8 cellular contexts compared by ENCODE assay signal in genomic region chr14:101962503-101962874, GRCh38. TPM values are rescaled to one million over a fixed set of nuclear protein-coding genes. Genes with fewer than 3 reads are reported as not detected.
A peak's percentile ranks its signal among the peaks of the same experiment; 100 is the strongest.
DNase-seq lines count a peak whose midpoint lies in the region; ATAC-seq lines count a peak whose summit lies in the region.

No MANE protein-coding gene starts in this region.

- H3K36me3 ChIP-seq in subcutaneous abdominal adipose tissue (ENCODE audit: control insufficient read depth in 5 of 5, insufficient read depth in 5 of 5, low read length in 5 of 5) = no peaks in the 10 kb centered on the region

- H3K27ac ChIP-seq in subcutaneous abdominal adipose tissue (ENCODE audit: low read depth, low read length) = peak overlapping the region; percentile 7

- H3K9me3 ChIP-seq in subcutaneous abdominal adipose tissue (ENCODE audit: control insufficient read depth in 5 of 5, low read length in 5 of 5) = no peaks in the 10 kb centered on the region

- H3K4me3 ChIP-seq in subcutaneous abdominal adipose tissue (ENCODE audit: low read depth in 1 of 5, low read length in 5 of 5) = no peak overlapping the region

- no peaks in the 10 kb centered on the region for H3K27me3 ChIP-seq in subcutaneous abdominal adipose tissue (ENCODE audit: control insufficient read depth in 5 of 5, insufficient read depth in 4 of 5, low read length in 5 of 5)

- DNase-seq in M059J (ENCODE audit: low read depth) (peak; percentile 87), SHP77 treated with DMSO at 0.1 percent for 48 hours (lab: John Stamatoyannopoulos, UW) (peak; percentile 82), left cardiac atrium (peak; percentile 70)

- peak overlapping the region in 1 of 5 donors; percentile 16 for H3K9ac ChIP-seq in subcutaneous abdominal adipose tissue (ENCODE audit: low read length in 5 of 5)

- intact Hi-C loops in left cardiac atrium (cut with DNase I) = loop anchor here (5.0 to 10.0 kb wide), 3 partner anchors 135 to 255 kb away; partner anchors contain the start of gene PPP2R5C (in 2 of the 2)

- ATAC-seq in left cardiac atrium = no peak
- no peak for ATAC-seq in HG03039 (IDR thresholded peaks at IDR 0.05; ENCODE audit: unreplicated experiment)
- no peak for ATAC-seq in GM19467 (IDR thresholded peaks at IDR 0.05; ENCODE audit: unreplicated experiment)
- no peak for ATAC-seq in HG02973 (IDR thresholded peaks at IDR 0.05; ENCODE audit: unreplicated experiment)
- no peak for ATAC-seq in GM21737 (IDR thresholded peaks at IDR 0.05; ENCODE audit: unreplicated experiment)

- peaks cover 4 to 36% (median 26%) of the 10 kb centered on the region in 5 donors for H3K4me1 ChIP-seq in subcutaneous abdominal adipose tissue (ENCODE audit: control insufficient read depth in 5 of 5, insufficient read depth in 5 of 5, low read length in 5 of 5)

RNA-seq across cellular contexts. Expression of gene DYNC1H1, which starts 1.9 kb away (rescaled TPM):
- 93.0 and 257 TPM in 2 replicates for total RNA-seq in M059J (2014; rRNA removed; shearing (Covaris generic))
- 100 to 1,000 TPM; 298 to 361 TPM for total RNA-seq in left cardiac atrium
